Comparison of ENCODE assay signal across 8 cellular contexts in genomic region chr22:38843716-38844660, GRCh38. TPM values are rescaled to one million over a fixed set of nuclear protein-coding genes. Genes with fewer than 3 reads are reported as not detected.
DNase-seq lines count a peak whose midpoint lies in the region; ATAC-seq and TF ChIP-seq lines count a peak whose summit lies in the region.

TSS of gene NPTXR (minus strand) at chr22:38844028.

- TF ChIP-seq POLR2A in upper lobe of left lung (IDR thresholded peaks at IDR 0.05) = no peak

- peak in 1 of 6 experiments; percentile 17 for TF ChIP-seq CTCF in upper lobe of left lung (IDR thresholded peaks at IDR 0.05)

- H3K27me3 ChIP-seq in upper lobe of left lung = peaks cover 0 to 18% (median 2%) of the 10 kb centered on the region in 4 donors

- 6 to 7% methylated on average over 19 to 38 of the region's 109 CpGs for WGBS in upper lobe of left lung, 2 donors

- H3K4me1 ChIP-seq in upper lobe of left lung = peaks cover 11 to 19% (median 16%) of the 10 kb centered on the region in 4 donors

- ATAC-seq in naive B cell (ENCODE audit: low read depth in 2 of 2) (peak; percentile 49 to 54), upper lobe of left lung (ENCODE audit: low FRiP score in 2 of 2) (peak in 1 of 2 donors; percentile 64), GM19397 (IDR thresholded peaks at IDR 0.05; ENCODE audit: unreplicated experiment) (no peak)

- peaks cover 0 to 8% of the 10 kb centered on the region in 2 donors for H3K36me3 Mint-ChIP-seq in naive B cell

- H3K9me3 Mint-ChIP-seq in naive B cell = no peaks in the 10 kb centered on the region

- H3K4me3 Mint-ChIP-seq in naive B cell = peak within 1 kb of the TSS; percentile 81 to 92 (median 84)

- no peaks in the 10 kb centered on the region for H3K36me3 ChIP-seq in upper lobe of left lung

- H3K27ac Mint-ChIP-seq in naive B cell = peak within 1 kb of the TSS in 2 of 6 donors; percentile 61 to 76

- no peak for TF ChIP-seq EP300 in upper lobe of left lung (IDR thresholded peaks at IDR 0.05)

- H3K27ac ChIP-seq in upper lobe of left lung = peak within 1 kb of the TSS in 2 of 4 donors; percentile 48 to 70

- DNase-seq in DMS 273 (lab: John Stamatoyannopoulos, UW; ENCODE audit: unreplicated experiment) (peak; percentile 80), DMS 273 treated with DMSO at 0.1 percent for 48 hours (lab: John Stamatoyannopoulos, UW) (no peak), NCI-H510A treated with DMSO at 0.1 percent for 48 hours (lab: John Stamatoyannopoulos, UW) (peak; percentile 31), activated T-helper 1 cell treated with Interleukin-2 at 50 U/mL for 16 hours (ENCODE audit: low read depth) (peak; percentile 32), fibroblast of gingiva (ENCODE audit: low read depth) (peak; percentile 41), naive B cell (peak; percentile 11), upper lobe of left lung (peak in 1 of 2 donors; percentile 93)

- H3K4me3 ChIP-seq in upper lobe of left lung = peak within 1 kb of the TSS; percentile 48 to 55 (median 50)

- H3K27me3 Mint-ChIP-seq in naive B cell = peaks cover 52 to 76% (median 67%) of the 10 kb centered on the region in 3 donors

- H3K4me1 Mint-ChIP-seq in naive B cell = peaks cover 13 to 15% (median 15%) of the 10 kb centered on the region in 3 donors

- no peaks in the 10 kb centered on the region for H3K9me3 ChIP-seq in upper lobe of left lung

RNA-seq across cellular contexts. Expression of gene NPTXR, which starts in this region (rescaled TPM):
- under 1 TPM in 3 of 6 donors, not detected in 3; 0.05 to 0.17 (median 0.11) TPM for polyA plus RNA-seq in naive B cell (ENCODE audit: low read depth in 6 of 6)
- 1 to 10 TPM in 5 of 6 donors, not detected in 1; 1.4 to 6.6 (median 3.0) TPM for total RNA-seq in upper lobe of left lung

Comparison
In these comparisons a context has a peak if more than half of its experiments do, and no peak if none do; other contexts are left out.
1. Peak in DNase-seq and ATAC-seq in naive B cell; RNA of the gene not detected or under 1 TPM.